14 cellular contexts compared by ENCODE assay signal in the genomic region with DNA sequence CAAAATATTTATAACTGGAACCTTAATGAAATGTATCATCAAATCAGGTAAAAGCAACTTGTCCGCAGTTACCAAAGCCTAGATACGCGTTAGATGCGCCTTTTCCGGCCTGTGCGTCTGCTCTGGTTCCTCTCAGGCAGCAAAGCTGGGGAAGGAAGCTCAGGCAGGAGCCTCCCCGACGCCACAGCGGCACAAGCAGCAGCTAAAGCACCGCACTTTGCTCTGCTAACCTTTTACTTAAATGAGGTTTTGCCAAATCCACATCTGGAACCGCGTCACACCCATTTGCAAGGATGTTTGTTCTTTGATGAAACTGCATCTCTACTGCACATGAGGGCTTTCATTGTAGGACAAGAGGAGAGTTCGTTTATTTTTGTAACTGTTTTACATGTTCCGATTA. TPM values are rescaled to one million over a fixed set of nuclear protein-coding genes. Genes with fewer than 3 reads are reported as not detected.
"Had no signal": no experiment of that assay in that cellular context is flagged by ENCODE, and none has a peak within 500 bp of the region (broad histone marks: within the 10 kb centered on the region; RNA-seq: fewer than 3 reads in every experiment).

No MANE protein-coding gene starts in this region.

- H3K36me3 ChIP-seq: ovary had no signal

- H3K4me3 Mint-ChIP-seq: activated naive CD4-positive, alpha-beta T cell treated with anti-CD3 and anti-CD28 coated beads, Interleukin-2, amount 50 U/mL, for 24 hours; brain had no signal

- H3K9me3 ChIP-seq: ovary, tibial artery had no signal

- H3K27ac Mint-ChIP-seq: activated naive CD4-positive, alpha-beta T cell treated with anti-CD3 and anti-CD28 coated beads, Interleukin-2, amount 50 U/mL, for 24 hours; activated T-helper 2 cell treated with anti-CD3 and anti-CD28 coated beads, Interferon-gamma antibody, Interleukin-2, Interleukin-4, amounts not matched to agents 10 μg/mL and 5 μg/mL and 100 μg/mL, durations not matched to agents 14 hours and 24 hours and 36 hours had no signal

- DNase-seq: activated CD4-positive, alpha-beta T cell treated with anti-CD3 and anti-CD28 coated beads for 1 hour; activated CD4-positive, alpha-beta T cell treated with anti-CD3 and anti-CD28 coated beads, Interleukin-2, amount 50 U/mL, for 48 hours; amniotic stem cell; left ventricle myocardium superior; mesendoderm; ovary; SJCRH30; T1000; tibial artery had no signal

- H3K27me3 Mint-ChIP-seq: activated naive CD4-positive, alpha-beta T cell treated with anti-CD3 and anti-CD28 coated beads, Interleukin-2, amount 50 U/mL, for 24 hours had no signal

- H3K27me3 ChIP-seq: ovary, SJCRH30, tibial artery had no signal

- H3K27ac ChIP-seq: SJCRH30 had no signal

- ATAC-seq: esophagus mucosa, left ventricle myocardium superior had no signal

- H3K4me3 ChIP-seq: ovary, SJCRH30, tibial artery had no signal

RNA-seq across cellular contexts. Expression of a gene that starts 36.8 kb away (rescaled TPM):
- total RNA-seq: activated T-helper 2 cell treated with anti-CD3 and anti-CD28 coated beads, Interferon-gamma antibody, Interleukin-2, Interleukin-4, amounts not matched to agents 10 μg/mL and 5 μg/mL and 100 μg/mL, durations not matched to agents 14 hours and 24 hours and 36 hours; dermis microvascular lymphatic vessel endothelial cell had no signal
